ENCODE assay signal across 1 cellular context in genomic region chr2:134372611-134373131, GRCh38.
TF ChIP-seq lines count a peak whose summit lies in the region.

No MANE protein-coding gene starts in this region.

TF ChIP-seq in SK-N-SH treated with all-trans-retinoic acid at 6 μM for 48 hours, 23 proteins besides CTCF, POLR2A, EP300 and RAD21 (continued from another document):
- TF ChIP-seq PATZ1 (CRISPR knock-in tag; IDR thresholded peaks at IDR 0.05; ENCODE audit: borderline replicate concordance), result no peak
- no peak for TF ChIP-seq CREB5 (CRISPR knock-in tag; IDR thresholded peaks at IDR 0.05; ENCODE audit: low read depth)
TF ChIP-seq in SK-N-SH treated with all-trans-retinoic acid at 6 μM for 48 hours: peak in this region for 0.
